ENCODE assay signal across 8 cellular contexts in genomic region chr6:27312146-27312949, GRCh38. TPM values are rescaled to one million over a fixed set of nuclear protein-coding genes. Genes with fewer than 3 reads are reported as not detected.
DNase-seq lines count a peak whose midpoint lies in the region; ATAC-seq and TF ChIP-seq lines count a peak whose summit lies in the region.

Gene POM121L2, minus strand, starts transcription at chr6:27312273. Its CDS starts 103 bp downstream, at chr6:27312170.

- H3K4me1 Mint-ChIP-seq in Calu3 (ENCODE audit: low read depth, unreplicated experiment) (no peaks in the 10 kb centered on the region), H9 (peaks cover 6% of the 10 kb centered on the region in 2 experiments; a peak in 3 of 4 replicates)

- TF ChIP-seq CTCF in Calu3 (IDR thresholded peaks at IDR 0.05; ENCODE audit: unreplicated experiment) (peak; percentile 87), H9 (conservative IDR thresholded peaks at IDR 0.05) (peak; percentile 85)

- no peak within 1 kb of the TSS for H4K8ac ChIP-seq in H9 (replicated peaks; ENCODE audit: insufficient read length, low read depth, low read length)

- CTCF ChIA-PET in Calu3 (lab: Charles Lee): interaction anchor here (0.6 to 1.9 kb wide), 10 partner anchors 16 to 1290 kb away, joined by 3 to 9 read pairs (median 5); partner anchors contain the start of gene ZNF184

- H3K27ac ChIP-seq in H9 (ENCODE audit: insufficient read length, low read depth, low read length): no peak within 1 kb of the TSS

- H2AK5ac ChIP-seq in H9 (ENCODE audit: insufficient read length, low read length): no peak within 1 kb of the TSS

- no peak within 1 kb of the TSS for H3K18ac ChIP-seq in H9 (ENCODE audit: insufficient read length, low read depth, low read length)

- H3K27ac Mint-ChIP-seq in Calu3 (ENCODE audit: unreplicated experiment): no peak within 1 kb of the TSS
- no peak within 1 kb of the TSS; a peak in 1 of 7 replicates for H3K27ac Mint-ChIP-seq in H9

- H3K9ac ChIP-seq in H9 (ENCODE audit: extremely low read depth, insufficient read length, low read length): no peak within 1 kb of the TSS

- H3K23ac ChIP-seq in H9 (ENCODE audit: insufficient read length, low read depth, low read length): no peak within 1 kb of the TSS

- no peak within 1 kb of the TSS for H2BK5ac ChIP-seq in H9 (ENCODE audit: insufficient read length, low read length)

- no peak within 1 kb of the TSS for H2BK15ac ChIP-seq in H9 (ENCODE audit: low read depth, low read length)

- peak; percentile 84 for DNase-seq in Calu3
- peak; percentile 89 for DNase-seq in H9
- peak; percentile 86 for DNase-seq in NCI-H345 (lab: John Stamatoyannopoulos, UW)
- peak; percentile 38 to 51 for DNase-seq in activated CD4-positive, alpha-beta T cell treated with anti-CD3 and anti-CD28 coated beads, Interleukin-2, amount 50 U/mL, for 24 hours (ENCODE audit: low read depth in 1 of 2, low spot score in 1 of 2)
- peak; percentile 83 for DNase-seq in ecto neural progenitor cell (ENCODE audit: low spot score)
- DNase-seq in stimulated activated CD8-positive, alpha-beta memory T cell treated with anti-CD3 and anti-CD28 coated beads, Interleukin-7, amount 100 ng/mL, for 4 hours (ENCODE audit: low read depth in 2 of 2): peak; percentile 37 to 40

- peaks cover 8% of the 10 kb centered on the region for H3K23me2 ChIP-seq in H9 (ENCODE audit: insufficient read length, low read depth, low read length, poor library complexity, severe bottlenecking)

- intact Hi-C loops in Calu3 (cut with micrococcal nuclease; ENCODE audit: unreplicated experiment): loop anchor here (5.0 to 10.0 kb wide), 4 partner anchors 125 to 442 kb away; no protein-coding TSS in a partner anchor

- no peak within 1 kb of the TSS for H3K4ac ChIP-seq in H9 (ENCODE audit: low read depth, low read length)

- H3K4me2 ChIP-seq in H9 (ENCODE audit: insufficient read depth, insufficient read length, low read length): peak within 1 kb of the TSS; percentile 69

- H3K79me1 ChIP-seq in H9 (ENCODE audit: insufficient read depth, low read depth, low read length, poor library complexity, severe bottlenecking): no peaks in the 10 kb centered on the region

- no peak within 1 kb of the TSS for H4K91ac ChIP-seq in H9 (ENCODE audit: insufficient read length, low read depth, low read length)

- H2BK120ac ChIP-seq in H9 (ENCODE audit: low read depth, low read length, poor library complexity, severe bottlenecking): no peak within 1 kb of the TSS

- H3K27me3 ChIP-seq in H9 (ENCODE audit: insufficient read depth, low read length): peaks cover 24% of the 10 kb centered on the region; the same call in 1 of the 2 replicates
- peaks cover 92% of the 10 kb centered on the region for H3K27me3 ChIP-seq in mononuclear cell (ENCODE audit: insufficient read depth, low read length)

- no peak within 1 kb of the TSS for H2BK20ac ChIP-seq in H9 (ENCODE audit: low read depth, low read length, poor library complexity, severe bottlenecking)

- no peak within 1 kb of the TSS for H4K5ac ChIP-seq in H9 (ENCODE audit: insufficient read length, low read depth, low read length)

- no peak within 1 kb of the TSS for H2AFZ ChIP-seq in H9 (ENCODE audit: low read length)

- no peak for ATAC-seq in GM18868 (IDR thresholded peaks at IDR 0.05; ENCODE audit: unreplicated experiment)

- H3K9me3 ChIP-seq in H9 (ENCODE audit: control insufficient read depth, low read depth, low read length): no peaks in the 10 kb centered on the region
- no peaks in the 10 kb centered on the region for H3K9me3 ChIP-seq in mononuclear cell (ENCODE audit: low read depth, low read length)

- no peaks in the 10 kb centered on the region for H4K20me1 ChIP-seq in H9 (ENCODE audit: control insufficient read depth, insufficient read depth, insufficient read length)

- no peaks in the 10 kb centered on the region for H3K27me3 Mint-ChIP-seq in Calu3 (ENCODE audit: unreplicated experiment)
- H3K27me3 Mint-ChIP-seq in H9 (ENCODE audit: low read depth): peaks cover 60% of the 10 kb centered on the region

- WGBS in H9 (ENCODE audit: extremely low coverage, insufficient read length, low lambda C conversion rate): no CpG with 5 or more reads among the region's 64 CpGs

- H3K14ac ChIP-seq in H9 (ENCODE audit: insufficient read depth, low read length): no peak within 1 kb of the TSS

- H3K4me1 ChIP-seq in H9 (ENCODE audit: insufficient read depth, low read length): no peaks in the 10 kb centered on the region
- peaks cover 13% of the 10 kb centered on the region for H3K4me1 ChIP-seq in mononuclear cell (ENCODE audit: insufficient read depth, low read length)

- H3K4me3 ChIP-seq in mononuclear cell (ENCODE audit: low read length): peak within 1 kb of the TSS; percentile 37

- H3K56ac ChIP-seq in H9 (ENCODE audit: insufficient read length, low read depth, low read length): no peak within 1 kb of the TSS

- no TSS peak for BruUV-seq in Calu3 (replicated peaks; lab: Mats Ljungman, UMichigan)

- no peak within 1 kb of the TSS for H2BK12ac ChIP-seq in H9 (ENCODE audit: insufficient read length, low read depth, low read length)

- no peak within 1 kb of the TSS for H3T11ph ChIP-seq in H9 (ENCODE audit: low read length)

- no peaks in the 10 kb centered on the region for H3K79me2 ChIP-seq in H9 (ENCODE audit: insufficient read depth, low read length)

- H3K36me3 Mint-ChIP-seq in Calu3 (ENCODE audit: insufficient read depth, unreplicated experiment): peaks cover 9% of the 10 kb centered on the region
- no peaks in the 10 kb centered on the region for H3K36me3 Mint-ChIP-seq in H9 (ENCODE audit: insufficient read depth in 1 of 3, low read depth in 3 of 3)

- H3K4me3 Mint-ChIP-seq in Calu3 (ENCODE audit: low read depth, unreplicated experiment) (peak within 1 kb of the TSS; percentile 65), H9 (peak within 1 kb of the TSS; percentile 86 to 93)

- H3K9me3 Mint-ChIP-seq in Calu3 (ENCODE audit: low read depth, unreplicated experiment) (peaks cover 6% of the 10 kb centered on the region), H9 (peaks cover 2 to 10% of the 10 kb centered on the region in 2 experiments; a peak in 3 of 5 replicates)

RNA-seq across cellular contexts. Expression of gene POM121L2, which starts in this region (rescaled TPM):
- total RNA-seq in Calu3 (2022) (not detected in 2 replicates), H9 (2021) (not detected in 2 replicates), mononuclear cell (not detected)

Comparison
In these comparisons a context has a peak if more than half of its experiments do, and no peak if none do; other contexts are left out.
1. Peak in DNase-seq in Calu3; RNA of the gene not detected or under 1 TPM.
2. Peak in DNase-seq and H3K4me2 ChIP-seq in H9; RNA of the gene not detected or under 1 TPM.
3. DNase-seq: peak in every context shown above with its lines; median percentile 89 in H9; 86 in NCI-H345; 84 in Calu3; 83 in ecto neural progenitor cell; 44 in activated CD4-positive, alpha-beta T cell treated with anti-CD3 and anti-CD28 coated beads, Interleukin-2, amount 50 U/mL, for 24 hours; 38 in stimulated activated CD8-positive, alpha-beta memory T cell treated with anti-CD3 and anti-CD28 coated beads, Interleukin-7, amount 100 ng/mL, for 4 hours.